ENCODE assay signal across 11 cellular contexts in the genomic region with DNA sequence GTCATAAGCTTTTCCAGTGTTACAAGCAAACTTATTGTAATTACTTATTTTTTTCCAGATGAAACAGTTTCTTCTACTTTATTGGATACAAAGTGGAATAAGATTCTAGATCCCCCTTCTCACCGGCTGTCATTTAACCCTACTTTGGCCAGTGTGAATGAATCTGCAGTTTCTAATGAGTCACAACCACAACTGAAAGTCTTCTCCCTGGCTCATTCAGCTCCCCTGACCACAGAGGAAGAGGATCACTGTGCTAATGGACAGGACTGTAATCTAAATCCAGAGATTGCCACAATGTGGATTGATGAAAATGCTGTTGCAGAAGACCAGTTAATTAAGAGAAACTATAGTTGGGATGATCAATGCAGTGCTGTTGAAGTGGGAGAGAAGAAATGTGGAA.
DNase-seq lines count a peak whose midpoint lies in the region; ATAC-seq and TF ChIP-seq lines count a peak whose summit lies in the region.
"Had no signal": no experiment of that assay in that cellular context is flagged by ENCODE, and none has a peak within 500 bp of the region (broad histone marks: within the 10 kb centered on the region; RNA-seq: fewer than 3 reads in every experiment).

No MANE protein-coding gene starts in this region.

- TF ChIP-seq RAD21 in HCT116 (IDR thresholded peaks at IDR 0.05; ENCODE audit: low read depth), result no peak

- H3K9me3 ChIP-seq in HCT116 (ENCODE audit: control insufficient read depth in 1 of 2, insufficient read depth in 1 of 2, low read depth in 1 of 2, low read length in 2 of 2), result no peaks in the 10 kb centered on the region
- no peaks in the 10 kb centered on the region for H3K9me3 ChIP-seq in PC-3 (ENCODE audit: low read length)
- H3K9me3 ChIP-seq: uterus had no signal

- H3K9me2 ChIP-seq in HCT116 (ENCODE audit: insufficient read depth), result no peaks in the 10 kb centered on the region
- H3K9me2 ChIP-seq in PC-3 (replicated peaks; ENCODE audit: low read length), result no peaks in the 10 kb centered on the region

- intact Hi-C loops in HCT116 (cut with micrococcal nuclease), result no loop called here
- intact Hi-C loops in PC-3 (cut with micrococcal nuclease), result loop anchor here (5.0 kb wide), 1 partner anchor 95 kb away; a partner anchor contains a TSS

- BruUV-seq in HCT116 (replicated peaks; lab: Mats Ljungman, UMichigan) (no TSS peak), PC-3 (replicated peaks; lab: Mats Ljungman, UMichigan) (no TSS peak)

- RAD21 ChIA-PET in HCT116 (lab: Charles Lee; ENCODE audit: low non-redundant PET in 1 of 2, low total read pairs in 2 of 2, uncharacterized antibody in 2 of 2, unreplicated experiment in 2 of 2), result no interaction called here

- H3K27ac ChIP-seq in HCT116 (ENCODE audit: low read depth, low read length) (no peak overlapping the region), PC-3 (ENCODE audit: low read length) (no peak overlapping the region)
- H3K27ac ChIP-seq: uterus had no signal

- H3K4me3 ChIP-seq in HCT116 (replicated peaks in 1 of 2; ENCODE audit: low read depth in 1 of 2, low read length in 2 of 2) (no peak overlapping the region), PC-3 (ENCODE audit: low read length) (no peak overlapping the region), choroid plexus epithelial cell (ENCODE audit: low read depth, low read length) (no peak overlapping the region)
- H3K4me3 ChIP-seq: uterus had no signal

- H4K20me1 ChIP-seq in HCT116 (ENCODE audit: insufficient read depth) (no peaks in the 10 kb centered on the region), PC-3 (ENCODE audit: low read length) (no peaks in the 10 kb centered on the region)

- ATAC-seq in HCT116, result peak; percentile 78
- ATAC-seq in PC-3, result peak; percentile 36; the same call in 1 of the 2 replicates
- no peak for ATAC-seq in HG03280 (IDR thresholded peaks at IDR 0.05; ENCODE audit: unreplicated experiment)
- ATAC-seq: sciatic nerve had no signal

- H3K4me1 ChIP-seq in HCT116 (ENCODE audit: control insufficient read depth in 1 of 2, insufficient read depth in 2 of 2, low read length in 2 of 2) (peaks cover 0 to 34% of the 10 kb centered on the region in 2 experiments; a peak in 2 of 4 replicates), PC-3 (ENCODE audit: insufficient read depth, low read length) (peaks cover 33% of the 10 kb centered on the region)

- CTCF ChIA-PET in HCT116 (lab: Charles Lee) (no interaction called here), PC-3 (lab: Charles Lee) (no interaction called here)

- H3K79me2 ChIP-seq in HCT116 (ENCODE audit: insufficient read depth, low read length), result no peaks in the 10 kb centered on the region
- no peaks in the 10 kb centered on the region for H3K79me2 ChIP-seq in PC-3 (ENCODE audit: low read length)

- POLR2A ChIA-PET in HCT116 (lab: Charles Lee), result no interaction called here
- POLR2A ChIA-PET in PC-3 (lab: Charles Lee; ENCODE audit: unreplicated experiment), result no interaction called here

- H2AFZ ChIP-seq in HCT116 (ENCODE audit: low read depth, low read length, poor library complexity, severe bottlenecking) (no peak overlapping the region), PC-3 (ENCODE audit: low read length) (no peak overlapping the region)

- H3K27me3 ChIP-seq in HCT116 (ENCODE audit: insufficient read depth, low read length), result no peaks in the 10 kb centered on the region
- no peaks in the 10 kb centered on the region for H3K27me3 ChIP-seq in PC-3 (ENCODE audit: low read length)
- H3K27me3 ChIP-seq: uterus had no signal

- TF ChIP-seq CTCF in HCT116 (IDR thresholded peaks at IDR 0.05 in 2 of 3, conservative IDR thresholded peaks at IDR 0.05 in 1 of 3; ENCODE audit: borderline replicate concordance in 1 of 3, insufficient read depth in 1 of 3, low read depth in 2 of 3, low read length in 2 of 3) (no peak), PC-3 (conservative IDR thresholded peaks at IDR 0.05; ENCODE audit: low read depth, low read length) (no peak), choroid plexus epithelial cell (conservative IDR thresholded peaks at IDR 0.05; ENCODE audit: low read depth, low read length) (no peak)

- H3K9ac ChIP-seq in HCT116 (ENCODE audit: low read length), result no peak overlapping the region
- H3K9ac ChIP-seq in PC-3 (ENCODE audit: low read length), result no peak overlapping the region

- no peaks in the 10 kb centered on the region for H3F3A ChIP-seq in PC-3 (ENCODE audit: low read length, unreplicated experiment)

- DNase-seq in HCT116 (ENCODE audit: low read depth, low spot score) (no peak), PC-3 (peak; percentile 66), choroid plexus epithelial cell (ENCODE audit: low read depth) (peak; percentile 75), renal cortical epithelial cell (ENCODE audit: low read depth) (peak; percentile 70), DMS53 treated with DMSO at 0.1 percent for 48 hours (lab: John Stamatoyannopoulos, UW; ENCODE audit: unreplicated experiment) (no peak), inferior parietal cortex (ENCODE audit: extremely low spot score) (no peak)
- DNase-seq in effector CD4-positive, alpha-beta T cell, result no peak
- DNase-seq: activated CD4-positive, alpha-beta T cell treated with anti-CD3 and anti-CD28 coated beads, Interleukin-2, amount 50 U/mL, for 1 hour; uterus had no signal

- TF ChIP-seq POLR2A in HCT116 (IDR thresholded peaks at IDR 0.05; ENCODE audit: borderline replicate concordance, extremely low read depth, insufficient read depth, insufficient read length), result no peak

- H3K4me2 ChIP-seq in HCT116 (ENCODE audit: low read length) (peak overlapping the region; percentile 20; the same call in 1 of the 2 replicates), PC-3 (ENCODE audit: low read length) (peak overlapping the region; percentile 6; the same call in 1 of the 2 replicates)

- H3K36me3 ChIP-seq in HCT116 (ENCODE audit: control insufficient read depth in 1 of 2, insufficient read depth in 2 of 2, low read length in 2 of 2) (no peaks in the 10 kb centered on the region), PC-3 (ENCODE audit: low read depth, low read length) (no peaks in the 10 kb centered on the region)
- H3K36me3 ChIP-seq: uterus had no signal

TF ChIP-seq in HCT116, 20 proteins besides CTCF, POLR2A, EP300 and RAD21:
- TF ChIP-seq SP1 (IDR thresholded peaks at IDR 0.05; ENCODE audit: low read depth) (0 out of 2 replicates have a peak, but pooled peaks have one; percentile 10), JUND (IDR thresholded peaks at IDR 0.05) (peak; percentile 30; the same call in 1 of the 2 replicates), FOSL1 (IDR thresholded peaks at IDR 0.05; ENCODE audit: low read depth) (peak; percentile 30; the same call in 1 of the 2 replicates), CBX3 (IDR thresholded peaks at IDR 0.05; ENCODE audit: low read depth) (no peak)
- TF ChIP-seq, protein P1, sequence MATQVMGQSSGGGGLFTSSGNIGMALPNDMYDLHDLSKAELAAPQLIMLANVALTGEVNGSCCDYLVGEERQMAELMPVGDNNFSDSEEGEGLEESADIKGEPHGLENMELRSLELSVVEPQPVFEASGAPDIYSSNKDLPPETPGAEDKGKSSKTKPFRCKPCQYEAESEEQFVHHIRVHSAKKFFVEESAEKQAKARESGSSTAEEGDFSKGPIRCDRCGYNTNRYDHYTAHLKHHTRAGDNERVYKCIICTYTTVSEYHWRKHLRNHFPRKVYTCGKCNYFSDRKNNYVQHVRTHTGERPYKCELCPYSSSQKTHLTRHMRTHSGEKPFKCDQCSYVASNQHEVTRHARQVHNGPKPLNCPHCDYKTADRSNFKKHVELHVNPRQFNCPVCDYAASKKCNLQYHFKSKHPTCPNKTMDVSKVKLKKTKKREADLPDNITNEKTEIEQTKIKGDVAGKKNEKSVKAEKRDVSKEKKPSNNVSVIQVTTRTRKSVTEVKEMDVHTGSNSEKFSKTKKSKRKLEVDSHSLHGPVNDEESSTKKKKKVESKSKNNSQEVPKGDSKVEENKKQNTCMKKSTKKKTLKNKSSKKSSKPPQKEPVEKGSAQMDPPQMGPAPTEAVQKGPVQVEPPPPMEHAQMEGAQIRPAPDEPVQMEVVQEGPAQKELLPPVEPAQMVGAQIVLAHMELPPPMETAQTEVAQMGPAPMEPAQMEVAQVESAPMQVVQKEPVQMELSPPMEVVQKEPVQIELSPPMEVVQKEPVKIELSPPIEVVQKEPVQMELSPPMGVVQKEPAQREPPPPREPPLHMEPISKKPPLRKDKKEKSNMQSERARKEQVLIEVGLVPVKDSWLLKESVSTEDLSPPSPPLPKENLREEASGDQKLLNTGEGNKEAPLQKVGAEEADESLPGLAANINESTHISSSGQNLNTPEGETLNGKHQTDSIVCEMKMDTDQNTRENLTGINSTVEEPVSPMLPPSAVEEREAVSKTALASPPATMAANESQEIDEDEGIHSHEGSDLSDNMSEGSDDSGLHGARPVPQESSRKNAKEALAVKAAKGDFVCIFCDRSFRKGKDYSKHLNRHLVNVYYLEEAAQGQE (IDR thresholded peaks at IDR 0.05; ENCODE audit: low read depth), result no peak

Comparison
In these comparisons a context has a peak if more than half of its experiments do, and no peak if none do; other contexts are left out.
1. DNase-seq: peak in PC-3 (single experiment), choroid plexus epithelial cell (single experiment) and renal cortical epithelial cell (single experiment); none in HCT116 (single experiment), DMS53 treated with DMSO at 0.1 percent for 48 hours (single experiment), inferior parietal cortex (single experiment) and effector CD4-positive, alpha-beta T cell (single experiment).